ENCODE assay signal across 9 cellular contexts in the genomic region with DNA sequence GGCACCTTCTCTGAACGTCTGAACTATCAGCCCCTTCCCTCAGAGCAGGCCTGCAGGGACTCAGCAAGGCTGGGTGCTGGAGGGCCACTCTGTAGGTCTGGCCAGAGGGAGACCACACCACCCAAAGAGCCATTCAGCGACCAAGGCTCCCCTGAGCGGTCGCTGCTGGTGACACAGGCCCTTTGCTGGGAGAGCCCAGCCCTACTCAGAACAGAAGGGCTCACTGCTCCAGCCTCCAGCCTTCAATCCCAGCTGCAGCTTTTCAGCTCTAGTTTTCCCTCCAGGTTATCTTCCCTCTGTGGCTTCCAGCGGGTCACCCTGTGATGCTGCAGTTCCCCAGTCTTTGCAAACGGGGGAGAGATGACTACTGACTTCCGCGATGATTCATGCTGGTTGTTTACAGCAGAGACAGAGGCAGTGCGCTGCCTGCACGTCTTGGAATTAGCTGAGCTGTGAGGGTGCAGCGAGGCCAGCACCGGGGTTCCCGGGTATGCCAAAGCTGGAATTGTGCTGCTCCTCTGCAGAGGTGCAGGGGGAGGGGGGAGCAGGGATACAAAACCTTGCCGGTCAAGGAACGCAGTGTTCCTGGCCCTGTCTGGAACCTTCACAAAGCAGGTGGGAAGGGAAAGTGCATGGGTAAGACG.
DNase-seq lines count a peak whose midpoint lies in the region; ATAC-seq and TF ChIP-seq lines count a peak whose summit lies in the region.
"Had no signal": no experiment of that assay in that cellular context is flagged by ENCODE, and none has a peak within 500 bp of the region (broad histone marks: within the 10 kb centered on the region; RNA-seq: fewer than 3 reads in every experiment).

No MANE protein-coding gene starts in this region.

- peak overlapping the region; percentile 90 for H3K27ac ChIP-seq in colonic mucosa

- no peaks in the 10 kb centered on the region for H3K27me3 ChIP-seq in colonic mucosa

- TF ChIP-seq POLR2A in lower leg skin (IDR thresholded peaks at IDR 0.05) = no peak

- TF ChIP-seq CTCF in colonic mucosa (IDR thresholded peaks at IDR 0.05) (no peak), lower leg skin (IDR thresholded peaks at IDR 0.05) (no peak)

- DNase-seq in SW480 (ENCODE audit: low spot score) (peak; percentile 92), colonic mucosa (peak; percentile 73), lower leg skin (ENCODE audit: low spot score in 2 of 2) (peak; percentile 80 to 92)
- DNase-seq in stimulated activated CD4-positive, alpha-beta T cell treated with anti-CD3 and anti-CD28 coated beads, Interleukin-4, amount 100 ng/mL, for 24 hours = peak; percentile 47
- DNase-seq: activated B cell treated with CpG ODN at 0.5 μM for 24 hours had no signal

- H3K4me1 ChIP-seq in colonic mucosa = peaks cover 10% of the 10 kb centered on the region

- H3K4me3 ChIP-seq in colonic mucosa = no peak overlapping the region
- no peak overlapping the region for H3K4me3 ChIP-seq in lower leg skin (ENCODE audit: low read depth, poor library complexity, severe bottlenecking)

- H3K9ac ChIP-seq in colonic mucosa (ENCODE audit: low read depth in 2 of 2, low read length in 2 of 2) = peak overlapping the region; percentile 64 to 72

- no peaks in the 10 kb centered on the region for H3K36me3 ChIP-seq in colonic mucosa

- intact Hi-C loops in colonic mucosa (cut with DNase I) = no loop called here
- intact Hi-C loops in lower leg skin (cut with DNase I; ENCODE audit: low total_unique reads) = no loop called here

- no peaks in the 10 kb centered on the region for H3K9me3 ChIP-seq in colonic mucosa

- ATAC-seq in HG03442 (IDR thresholded peaks at IDR 0.05; ENCODE audit: unreplicated experiment) (peak; percentile 55), HG02852 (IDR thresholded peaks at IDR 0.05; ENCODE audit: unreplicated experiment) (no peak), GM21723 (IDR thresholded peaks at IDR 0.05; ENCODE audit: unreplicated experiment) (no peak), GM21825 (IDR thresholded peaks at IDR 0.05; ENCODE audit: unreplicated experiment) (no peak)

- WGBS in lower leg skin, 2 donors = 21 to 22% methylated on average over 16 of the region's 16 CpGs
